Comparison of ENCODE assay signal across 8 cellular contexts in the genomic region with DNA sequence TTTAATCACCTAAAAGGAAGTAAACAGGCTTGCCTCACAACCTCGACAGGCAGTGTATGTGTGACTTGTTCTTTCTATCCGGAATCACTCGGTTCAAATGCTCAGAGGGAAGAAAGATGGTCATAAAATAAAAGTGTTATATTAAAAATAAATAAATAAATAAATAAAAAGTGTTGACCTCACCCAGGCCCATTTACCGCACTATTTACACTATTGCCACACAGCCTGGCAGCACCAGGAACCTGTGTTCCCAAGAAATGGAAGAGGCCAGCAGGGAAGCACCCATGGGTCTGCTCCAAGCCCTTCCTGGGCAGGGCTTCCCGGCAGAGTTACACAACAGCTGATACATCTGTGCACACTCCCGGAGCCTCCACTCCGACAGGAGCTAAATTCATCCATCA.
DNase-seq lines count a peak whose midpoint lies in the region; ATAC-seq and TF ChIP-seq lines count a peak whose summit lies in the region.
"Had no signal": no experiment of that assay in that cellular context is flagged by ENCODE, and none has a peak within 500 bp of the region (broad histone marks: within the 10 kb centered on the region; RNA-seq: fewer than 3 reads in every experiment).

No MANE protein-coding gene starts in this region.

- H3K9me3 ChIP-seq in thyroid gland = no peaks in the 10 kb centered on the region

- intact Hi-C loops in MCF 10A (cut with micrococcal nuclease) = loop anchor here (1.0 to 5.0 kb wide), 5 partner anchors 30 to 162 kb away; no protein-coding TSS in a partner anchor
- intact Hi-C loops in thyroid gland (cut with DNase I) = no loop called here

- no peak for TF ChIP-seq POLR2A in thyroid gland (IDR thresholded peaks at IDR 0.05)

- H3K27ac ChIP-seq in thyroid gland = no peak overlapping the region

- peaks cover 10% of the 10 kb centered on the region for H3K36me3 Mint-ChIP-seq in MCF 10A (ENCODE audit: insufficient read depth, unreplicated experiment)

- peak overlapping the region; percentile 64 for H3K4me3 Mint-ChIP-seq in MCF 10A (ENCODE audit: unreplicated experiment)

- no peak overlapping the region for H3K4me3 ChIP-seq in LNCaP clone FGC (ENCODE audit: low read depth, low read length)
- no peak overlapping the region for H3K4me3 ChIP-seq in thyroid gland (replicated peaks in 1 of 3)

- H3K4me1 ChIP-seq in thyroid gland = no peaks in the 10 kb centered on the region

- CTCF ChIA-PET in MCF 10A (lab: Yijun Ruan, JAX) = interaction anchor here (0.6 to 1.8 kb wide), 12 partner anchors 10 to 1032 kb away, joined by 3 to 5 read pairs (median 4); no protein-coding TSS in a partner anchor

- peak overlapping the region; percentile 92 for H3K27ac Mint-ChIP-seq in MCF 10A (ENCODE audit: low read depth, unreplicated experiment)

- ATAC-seq in GM18858 (IDR thresholded peaks at IDR 0.05; ENCODE audit: unreplicated experiment) = no peak
- no peak for ATAC-seq in GM19452 (IDR thresholded peaks at IDR 0.05; ENCODE audit: unreplicated experiment)

- H3K4me1 Mint-ChIP-seq in MCF 10A (ENCODE audit: insufficient read depth, unreplicated experiment) = peaks cover 42% of the 10 kb centered on the region

- H3K36me3 ChIP-seq in thyroid gland = no peaks in the 10 kb centered on the region

- H3K9me3 Mint-ChIP-seq in MCF 10A (ENCODE audit: unreplicated experiment) = no peaks in the 10 kb centered on the region

- DNase-seq in LNCaP clone FGC (ENCODE audit: low read depth) (peak; percentile 71), MCF 10A (ENCODE audit: unreplicated experiment) (peak; percentile 98), kidney tubule cell (ENCODE audit: low spot score) (peak; percentile 78), thyroid gland (peak; percentile 25 to 40), NCI-H187 treated with DMSO at 0.1 percent for 48 hours (lab: John Stamatoyannopoulos, UW) (no peak)
- DNase-seq: activated CD8-positive, alpha-beta memory T cell treated with anti-CD3 and anti-CD28 coated beads, Interleukin-2, amount 50 U/mL, for 4 hours had no signal

- 67 to 73% methylated on average over 7 of the region's 7 CpGs for whole genome bisulfite sequencing in thyroid gland, 2 donors

- no peaks in the 10 kb centered on the region for H3K27me3 Mint-ChIP-seq in MCF 10A (ENCODE audit: insufficient read depth, unreplicated experiment)

- BruUV-seq in MCF 10A (replicated peaks; lab: Mats Ljungman, UMichigan) = no TSS peak

- TF ChIP-seq CTCF in LNCaP clone FGC (IDR thresholded peaks at IDR 0.05; ENCODE audit: control insufficient read depth, extremely low read depth, insufficient read depth) (no peak), MCF 10A (IDR thresholded peaks at IDR 0.05; ENCODE audit: unreplicated experiment) (no peak), thyroid gland (IDR thresholded peaks at IDR 0.05) (no peak)

- POLR2A ChIA-PET in MCF 10A (lab: Yijun Ruan, JAX) = interaction anchor here (0.6 to 10.3 kb wide), 26 partner anchors 9 to 722 kb away, joined by 3 to 174 read pairs (median 4); a partner anchor contains a TSS

- H3K27me3 ChIP-seq in thyroid gland = no peaks in the 10 kb centered on the region
